Comparison of ENCODE assay signal across 5 cellular contexts in genomic region chr13:33707449-33707848, GRCh38.
"Had no signal": no experiment of that assay in that cellular context is flagged by ENCODE, and none has a peak within 500 bp of the region (broad histone marks: within the 10 kb centered on the region; RNA-seq: fewer than 3 reads in every experiment).

No MANE protein-coding gene starts in this region.

- ATAC-seq: HepG2, K562 had no signal

- H3K27ac ChIP-seq: HL-60 had no signal

- DNase-seq: IMR-90, KBM-7 had no signal

- H3K4me3 ChIP-seq: K562 had no signal
